15 cellular contexts compared by ENCODE assay signal in the genomic region with DNA sequence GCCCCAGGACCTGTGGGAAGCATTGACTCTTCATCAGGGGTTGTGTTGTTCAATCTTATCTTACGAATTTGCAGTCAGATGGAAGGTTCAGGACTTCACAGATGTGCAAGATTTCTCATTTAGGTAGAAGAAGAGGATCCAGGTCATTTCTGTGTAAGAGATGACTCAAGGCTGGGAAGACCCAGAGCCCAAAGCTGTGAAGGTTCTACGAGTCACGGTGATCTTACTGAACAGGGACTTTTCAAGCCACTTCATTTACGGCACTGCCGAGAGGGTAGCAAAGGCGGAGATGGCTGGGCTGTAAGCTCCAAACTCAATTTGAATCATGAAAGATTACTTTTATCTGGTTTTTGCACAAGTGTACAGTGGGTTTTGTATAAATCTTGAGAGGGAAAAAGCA.
DNase-seq lines count a peak whose midpoint lies in the region; ATAC-seq and TF ChIP-seq lines count a peak whose summit lies in the region.
"Had no signal": no experiment of that assay in that cellular context is flagged by ENCODE, and none has a peak within 500 bp of the region (broad histone marks: within the 10 kb centered on the region; RNA-seq: fewer than 3 reads in every experiment).

No MANE protein-coding gene starts in this region.

- in situ Hi-C loops in GM13976 (cut with MboI; ENCODE audit: low sequenced_read_pairs, unreplicated experiment) = no loop called here

- no peak for TF ChIP-seq POLR2A in erythroblast (IDR thresholded peaks at IDR 0.05; ENCODE audit: low read length)

- ATAC-seq in GM18907 (IDR thresholded peaks at IDR 0.05; ENCODE audit: unreplicated experiment) (peak; percentile 60), HG02798 (IDR thresholded peaks at IDR 0.05; ENCODE audit: poor library complexity, unreplicated experiment) (peak; percentile 82)
- peak; percentile 71 for ATAC-seq in activated T-helper 17 cell treated with anti-CD3 and anti-CD28 coated beads, Interleukin-2, amount 50 U/mL, for 72 hours (replicated peaks)
- ATAC-seq: gastroesophageal sphincter had no signal

- TF ChIP-seq CTCF in GM13976 (IDR thresholded peaks at IDR 0.05; ENCODE audit: borderline replicate concordance, control extremely low read depth, extremely low read depth, insufficient read depth, missing control alignments) = no peak

- H3K4me1 Mint-ChIP-seq in activated T-helper 17 cell treated with anti-CD3 and anti-CD28 coated beads, Interleukin-2, amount 50 U/mL, for 72 hours = peaks cover 5% of the 10 kb centered on the region

- no peaks in the 10 kb centered on the region for H3K9me3 Mint-ChIP-seq in activated T-helper 17 cell treated with anti-CD3 and anti-CD28 coated beads, Interleukin-2, amount 50 U/mL, for 72 hours

- H3K27ac Mint-ChIP-seq in activated T-helper 17 cell treated with anti-CD3 and anti-CD28 coated beads, Interleukin-2, amount 50 U/mL, for 72 hours = peak overlapping the region; percentile 31
- H3K27ac Mint-ChIP-seq: activated naive CD8-positive, alpha-beta T cell had no signal

- H3K27me3 Mint-ChIP-seq in activated T-helper 17 cell treated with anti-CD3 and anti-CD28 coated beads, Interleukin-2, amount 50 U/mL, for 72 hours = peaks cover 12% of the 10 kb centered on the region

- H3K4me3 Mint-ChIP-seq in activated T-helper 17 cell treated with anti-CD3 and anti-CD28 coated beads, Interleukin-2, amount 50 U/mL, for 72 hours = peak overlapping the region; percentile 3
- H3K4me3 Mint-ChIP-seq: activated naive CD8-positive, alpha-beta T cell had no signal

- no peaks in the 10 kb centered on the region for H3K36me3 Mint-ChIP-seq in activated T-helper 17 cell treated with anti-CD3 and anti-CD28 coated beads, Interleukin-2, amount 50 U/mL, for 72 hours (ENCODE audit: low read depth)
- H3K36me3 Mint-ChIP-seq: activated naive CD8-positive, alpha-beta T cell had no signal

- DNase-seq in GM13976 (ENCODE audit: low spot score) = peak; percentile 24
- no peak for DNase-seq in erythroblast (lab: John Stamatoyannopoulos, UW)
- DNase-seq in activated gamma-delta T cell (lab: John Stamatoyannopoulos, UW) = no peak
- DNase-seq in pons (ENCODE audit: low spot score) = no peak
- no peak for DNase-seq in NCI-H748 (lab: John Stamatoyannopoulos, UW; ENCODE audit: unreplicated experiment)
- DNase-seq: COR-L47; cortex of kidney; NCI-H2227 treated with DMSO at 0.1 percent for 48 hours; SIG-M5; stimulated activated CD4-positive, alpha-beta T cell treated with anti-CD3 and anti-CD28 coated beads, Interleukin-4, amount 100 ng/mL, for 1 hour had no signal
